In genomic region chr9:131610231-131610761, GRCh38 we compare ENCODE assay signal across 9 cellular contexts.
DNase-seq lines count a peak whose midpoint lies in the region; ATAC-seq, FAIRE-seq and TF ChIP-seq lines count a peak whose summit lies in the region.
"Had no signal": no experiment of that assay in that cellular context is flagged by ENCODE, and none has a peak within 500 bp of the region (broad histone marks: within the 10 kb centered on the region; RNA-seq: fewer than 3 reads in every experiment).

No MANE protein-coding gene starts in this region.

- H3K36me3 Mint-ChIP-seq in naive thymus-derived CD4-positive, alpha-beta T cell: peaks cover 0 to 28% (median 7%) of the 10 kb centered on the region in 5 donors
- peaks cover 11% of the 10 kb centered on the region for H3K36me3 Mint-ChIP-seq in Calu3 (ENCODE audit: insufficient read depth, unreplicated experiment)

- peak; percentile 74 for DNase-seq in AG08396 (ENCODE audit: low spot score)
- DNase-seq in NCI-H82 (lab: John Stamatoyannopoulos, UW): peak; percentile 42
- DNase-seq in fibroblast of peridontal ligament (ENCODE audit: extremely low read depth): peak; percentile 95
- no peak for DNase-seq in omental fat pad (ENCODE audit: low spot score)
- no peak for DNase-seq in naive thymus-derived CD4-positive, alpha-beta T cell
- no peak for DNase-seq in Calu3
- no peak for DNase-seq in H54 (ENCODE audit: insufficient read length, low spot score)
- DNase-seq: activated CD8-positive, alpha-beta memory T cell treated with anti-CD3 and anti-CD28 coated beads, Interleukin-2, amount 10 ng/mL, durations not matched to agents 7 days and 5 days had no signal

- FAIRE-seq in H54 (lab: Jason Lieb, UNC): no peak

- CTCF ChIA-PET in naive thymus-derived CD4-positive, alpha-beta T cell (lab: Charles Lee): interaction anchor here (0.6 kb wide), 1 partner anchor 260 kb away, joined by 4 read pairs; no protein-coding TSS in a partner anchor
- CTCF ChIA-PET in Calu3 (lab: Charles Lee): interaction anchor here (0.5 to 0.6 kb wide), 2 partner anchors 65 to 751 kb away, joined by 4 to 6 read pairs; partner anchors contain the start of gene PRRT1B

- H3K27ac Mint-ChIP-seq in naive thymus-derived CD4-positive, alpha-beta T cell: peak overlapping the region in 1 of 9 donors; percentile 66
- no peak overlapping the region for H3K27ac Mint-ChIP-seq in Calu3 (ENCODE audit: unreplicated experiment)
- H3K27ac Mint-ChIP-seq: activated CD8-positive, alpha-beta memory T cell treated with anti-CD3 and anti-CD28 coated beads, Interleukin-2, amount 10 ng/mL, durations not matched to agents 7 days and 5 days had no signal

- no peaks in the 10 kb centered on the region for H3K27me3 ChIP-seq in naive thymus-derived CD4-positive, alpha-beta T cell (ENCODE audit: control insufficient read depth in 2 of 2, insufficient read depth in 2 of 2, low read length in 2 of 2)

- H3K27me3 Mint-ChIP-seq in naive thymus-derived CD4-positive, alpha-beta T cell: no peaks in the 10 kb centered on the region
- H3K27me3 Mint-ChIP-seq in Calu3 (ENCODE audit: unreplicated experiment): no peaks in the 10 kb centered on the region
- H3K27me3 Mint-ChIP-seq: activated CD8-positive, alpha-beta memory T cell treated with anti-CD3 and anti-CD28 coated beads, Interleukin-2, amount 10 ng/mL, durations not matched to agents 7 days and 5 days had no signal

- H3K4me3 ChIP-seq in naive thymus-derived CD4-positive, alpha-beta T cell (ENCODE audit: low read length): no peak overlapping the region

- ATAC-seq in omental fat pad (ENCODE audit: low FRiP score) (peak; percentile 58), HG03432 (IDR thresholded peaks at IDR 0.05; ENCODE audit: unreplicated experiment) (no peak)
- no peak for ATAC-seq in naive thymus-derived CD4-positive, alpha-beta T cell
- ATAC-seq: activated CD8-positive, alpha-beta memory T cell treated with anti-CD3 and anti-CD28 coated beads, Interleukin-2, amount 10 ng/mL, durations not matched to agents 7 days and 5 days had no signal

- intact Hi-C loops in naive thymus-derived CD4-positive, alpha-beta T cell (cut with micrococcal nuclease): no loop called here
- intact Hi-C loops in Calu3 (cut with micrococcal nuclease; ENCODE audit: unreplicated experiment): no loop called here

- no peak overlapping the region for H3K27ac ChIP-seq in naive thymus-derived CD4-positive, alpha-beta T cell (ENCODE audit: low read depth, low read length)

- no peaks in the 10 kb centered on the region for H3K9me3 ChIP-seq in naive thymus-derived CD4-positive, alpha-beta T cell (ENCODE audit: control insufficient read depth in 2 of 3, low read length in 3 of 3)

- H3K4me1 Mint-ChIP-seq in naive thymus-derived CD4-positive, alpha-beta T cell: peaks cover 0 to 9% (median 0%) of the 10 kb centered on the region in 7 donors
- H3K4me1 Mint-ChIP-seq in Calu3 (ENCODE audit: low read depth, unreplicated experiment): peaks cover 34% of the 10 kb centered on the region
- H3K4me1 Mint-ChIP-seq: activated CD8-positive, alpha-beta memory T cell treated with anti-CD3 and anti-CD28 coated beads, Interleukin-2, amount 10 ng/mL, durations not matched to agents 7 days and 5 days had no signal

- no peak for TF ChIP-seq POLR2A in H54 (IDR thresholded peaks at IDR 0.05; ENCODE audit: low read depth, low read length)

- POLR2A ChIA-PET in naive thymus-derived CD4-positive, alpha-beta T cell (lab: Charles Lee): interaction anchor here (0.6 kb wide), 1 partner anchor 17 kb away, joined by 3 read pairs; no protein-coding TSS in a partner anchor

- H3K9me3 Mint-ChIP-seq in naive thymus-derived CD4-positive, alpha-beta T cell: no peaks in the 10 kb centered on the region
- no peaks in the 10 kb centered on the region for H3K9me3 Mint-ChIP-seq in Calu3 (ENCODE audit: low read depth, unreplicated experiment)

- no TSS peak for BruUV-seq in Calu3 (replicated peaks; lab: Mats Ljungman, UMichigan)

- no peak overlapping the region for H3K4me3 Mint-ChIP-seq in naive thymus-derived CD4-positive, alpha-beta T cell
- H3K4me3 Mint-ChIP-seq in Calu3 (ENCODE audit: low read depth, unreplicated experiment): no peak overlapping the region
- H3K4me3 Mint-ChIP-seq: activated CD8-positive, alpha-beta memory T cell treated with anti-CD3 and anti-CD28 coated beads, Interleukin-2, amount 10 ng/mL, durations not matched to agents 7 days and 5 days had no signal

- no peaks in the 10 kb centered on the region for H3K4me1 ChIP-seq in naive thymus-derived CD4-positive, alpha-beta T cell (ENCODE audit: control insufficient read depth in 2 of 2, insufficient read depth in 2 of 2, low read length in 2 of 2)

- peaks cover 0 to 67% (median 0%) of the 10 kb centered on the region in 3 experiments for H3K36me3 ChIP-seq in naive thymus-derived CD4-positive, alpha-beta T cell (ENCODE audit: control insufficient read depth in 2 of 3, insufficient read depth in 3 of 3, low read length in 3 of 3)

- TF ChIP-seq CTCF in omental fat pad (IDR thresholded peaks at IDR 0.05): no peak
- no peak for TF ChIP-seq CTCF in Calu3 (IDR thresholded peaks at IDR 0.05; ENCODE audit: unreplicated experiment)

Comparison
In these comparisons a context has a peak if more than half of its experiments do, and no peak if none do; other contexts are left out.
1. DNase-seq: peak in AG08396 (single experiment), NCI-H82 (single experiment) and fibroblast of peridontal ligament (single experiment); none in omental fat pad (single experiment), naive thymus-derived CD4-positive, alpha-beta T cell (0 of 9), Calu3 (single experiment) and H54 (single experiment).